9 cellular contexts compared by ENCODE assay signal in genomic region chr16:85908444-85908843, GRCh38. TPM values are rescaled to one million over a fixed set of nuclear protein-coding genes. Genes with fewer than 3 reads are reported as not detected.
DNase-seq lines count a peak whose midpoint lies in the region; ATAC-seq lines count a peak whose summit lies in the region.
"Had no signal": no experiment of that assay in that cellular context is flagged by ENCODE, and none has a peak within 500 bp of the region (broad histone marks: within the 10 kb centered on the region; RNA-seq: fewer than 3 reads in every experiment).

No MANE protein-coding gene starts in this region.

- no peaks in the 10 kb centered on the region for H3K9me3 Mint-ChIP-seq in activated naive CD4-positive, alpha-beta T cell treated with anti-CD3 and anti-CD28 coated beads for 36 hours
- H3K9me3 Mint-ChIP-seq: nephron had no signal

- H3K27ac ChIP-seq in subcutaneous abdominal adipose tissue (ENCODE audit: low read depth, low read length) (peak overlapping the region; percentile 55), GM23248 (no peak overlapping the region)

- peaks cover 75% of the 10 kb centered on the region for H3K4me1 Mint-ChIP-seq in activated naive CD4-positive, alpha-beta T cell treated with anti-CD3 and anti-CD28 coated beads for 36 hours (ENCODE audit: low read depth)

- H3K9me3 ChIP-seq in subcutaneous abdominal adipose tissue (ENCODE audit: control insufficient read depth in 5 of 5, low read length in 5 of 5) (peaks cover 0 to 5% (median 0%) of the 10 kb centered on the region in 5 donors), GM23248 (ENCODE audit: low read depth) (no peaks in the 10 kb centered on the region)

- peaks cover 92% of the 10 kb centered on the region for H3K36me3 Mint-ChIP-seq in activated naive CD4-positive, alpha-beta T cell treated with anti-CD3 and anti-CD28 coated beads for 36 hours (ENCODE audit: low read depth)

- CTCF ChIA-PET in activated naive CD4-positive, alpha-beta T cell treated with anti-CD3 and anti-CD28 coated beads for 36 hours (lab: Charles Lee): interaction anchor here (1.2 to 2.2 kb wide), 5 partner anchors 8 to 89 kb away, joined by 4 to 5 read pairs (median 5); no protein-coding TSS in a partner anchor

- 30 to 35% methylated on average over 3 of the region's 3 CpGs for WGBS in GM23248 (ENCODE audit: low coverage in 1 of 2, low lambda C conversion rate in 2 of 2, missing lambda C conversion rate in 2 of 2), 2 experiments

- peak overlapping the region; percentile 67 for H3K27ac Mint-ChIP-seq in activated naive CD4-positive, alpha-beta T cell treated with anti-CD3 and anti-CD28 coated beads for 36 hours

- H3K4me3 ChIP-seq in subcutaneous abdominal adipose tissue (ENCODE audit: low read depth in 1 of 5, low read length in 5 of 5): no peak overlapping the region
- H3K4me3 ChIP-seq in GM23248: no peak overlapping the region

- peaks cover 11 to 84% (median 65%) of the 10 kb centered on the region in 5 donors for H3K4me1 ChIP-seq in subcutaneous abdominal adipose tissue (ENCODE audit: control insufficient read depth in 5 of 5, insufficient read depth in 5 of 5, low read length in 5 of 5)
- H3K4me1 ChIP-seq in GM23248 (ENCODE audit: insufficient read depth): no peaks in the 10 kb centered on the region

- H3K36me3 ChIP-seq in subcutaneous abdominal adipose tissue (ENCODE audit: control insufficient read depth in 5 of 5, insufficient read depth in 5 of 5, low read length in 5 of 5) (peaks cover 0 to 61% (median 24%) of the 10 kb centered on the region in 5 donors), GM23248 (ENCODE audit: low read depth) (no peaks in the 10 kb centered on the region)

- ATAC-seq in HG02885 (IDR thresholded peaks at IDR 0.05; ENCODE audit: poor library complexity, unreplicated experiment): peak; percentile 53

- no peaks in the 10 kb centered on the region for H3K27me3 ChIP-seq in subcutaneous abdominal adipose tissue (ENCODE audit: control insufficient read depth in 5 of 5, insufficient read depth in 4 of 5, low read length in 5 of 5)
- peaks cover 64% of the 10 kb centered on the region for H3K27me3 ChIP-seq in GM23248 (replicated peaks; ENCODE audit: insufficient read depth)

- no peaks in the 10 kb centered on the region for H3K27me3 Mint-ChIP-seq in activated naive CD4-positive, alpha-beta T cell treated with anti-CD3 and anti-CD28 coated beads for 36 hours (ENCODE audit: low read depth)

- H2AFZ ChIP-seq in GM23248: no peak overlapping the region

- H3K4me3 Mint-ChIP-seq in activated naive CD4-positive, alpha-beta T cell treated with anti-CD3 and anti-CD28 coated beads for 36 hours: no peak overlapping the region
- H3K4me3 Mint-ChIP-seq: nephron had no signal

- DNase-seq in activated naive CD4-positive, alpha-beta T cell treated with anti-CD3 and anti-CD28 coated beads for 36 hours: no peak
- no peak for DNase-seq in activated naive CD4-positive, alpha-beta T cell (lab: John Stamatoyannopoulos, UW)
- DNase-seq in RPMI8226: peak; percentile 68
- no peak for DNase-seq in GM23248
- DNase-seq in stimulated activated CD4-positive, alpha-beta T cell treated with anti-CD3 and anti-CD28 coated beads, Interleukin-2, amount 100 ng/mL, for 24 hours: no peak
- DNase-seq in NCI-H524 (lab: John Stamatoyannopoulos, UW): no peak

- no peaks in the 10 kb centered on the region for H4K20me1 ChIP-seq in GM23248 (ENCODE audit: insufficient read depth)

- no peaks in the 10 kb centered on the region for H3F3A ChIP-seq in GM23248 (ENCODE audit: insufficient read depth)

- no peak overlapping the region for H3K4me2 ChIP-seq in GM23248 (ENCODE audit: unreplicated experiment)

- H3K9me2 ChIP-seq in GM23248 (ENCODE audit: insufficient read depth): no peaks in the 10 kb centered on the region

- H3K79me2 ChIP-seq in GM23248 (ENCODE audit: insufficient read depth): no peaks in the 10 kb centered on the region

- no peak overlapping the region for H3K9ac ChIP-seq in subcutaneous abdominal adipose tissue (ENCODE audit: low read length in 5 of 5)
- no peak overlapping the region for H3K9ac ChIP-seq in GM23248

- intact Hi-C loops in activated naive CD4-positive, alpha-beta T cell treated with anti-CD3 and anti-CD28 coated beads for 36 hours (cut with micrococcal nuclease): no loop called here

- in situ Hi-C loops in GM23248 (cut with MboI): no loop called here

RNA-seq across cellular contexts. Expression of gene IRF8, which starts 9.5 kb away (rescaled TPM):
- 100 to 1,000 TPM; 323 to 328 TPM for total RNA-seq in activated naive CD4-positive, alpha-beta T cell treated with anti-CD3 and anti-CD28 coated beads for 36 hours
- not detected in 2 replicates for total RNA-seq in GM23248 (2014; rRNA removed; shearing (Covaris generic))
- 0.31 and 0.58 TPM in 2 replicates for polyA plus RNA-seq in GM23248 (2016; fragmentation: Nextera tagmentation; extraction: Ambion mirVana)

Comparison
In these comparisons a context has a peak if more than half of its experiments do, and no peak if none do; other contexts are left out.
1. RNA of gene IRF8, which starts 9.5 kb away (total RNA-seq): 323 to 328 TPM in activated naive CD4-positive, alpha-beta T cell treated with anti-CD3 and anti-CD28 coated beads for 36 hours; not detected in GM23248; every median in the first group is over 100 times any median in the second.